9 cellular contexts compared by ENCODE assay signal in genomic region chr9:69120380-69121154, GRCh38. TPM values are rescaled to one million over a fixed set of nuclear protein-coding genes. Genes with fewer than 3 reads are reported as not detected.
DNase-seq lines count a peak whose midpoint lies in the region; FAIRE-seq and TF ChIP-seq lines count a peak whose summit lies in the region.
"Had no signal": no experiment of that assay in that cellular context is flagged by ENCODE, and none has a peak within 500 bp of the region (broad histone marks: within the 10 kb centered on the region; RNA-seq: fewer than 3 reads in every experiment).

No MANE protein-coding gene starts in this region.

- TF ChIP-seq EP300 in tibial nerve (IDR thresholded peaks at IDR 0.05): no peak

- H3K79me2 ChIP-seq in ACC112 (ENCODE audit: control insufficient read depth, insufficient read depth, low read length, unreplicated experiment): no peaks in the 10 kb centered on the region

- H3K4me1 ChIP-seq in ACC112 (ENCODE audit: control insufficient read depth, insufficient read depth, low read length, unreplicated experiment) (peaks cover 10% of the 10 kb centered on the region), tibial nerve (peaks cover 0 to 19% (median 13%) of the 10 kb centered on the region in 4 donors)

- H3K27me3 Mint-ChIP-seq in dendritic cell treated with granulocyte-macrophage colony-stimulating factor and Interleukin-4, amounts not matched to agents 40 ng/mL and 50 ng/mL, for 4 days: peaks cover 28% of the 10 kb centered on the region

- H3K27me3 ChIP-seq in ACC112 (ENCODE audit: insufficient read depth, low read length): no peaks in the 10 kb centered on the region
- no peaks in the 10 kb centered on the region for H3K27me3 ChIP-seq in tibial nerve

- TF ChIP-seq POLR2A in tibial nerve (IDR thresholded peaks at IDR 0.05) (no peak), H54 (IDR thresholded peaks at IDR 0.05; ENCODE audit: low read depth, low read length) (no peak)

- H2AFZ ChIP-seq in ACC112 (ENCODE audit: low read length, unreplicated experiment): peak overlapping the region; percentile 91

- H3K36me3 Mint-ChIP-seq in dendritic cell treated with granulocyte-macrophage colony-stimulating factor and Interleukin-4, amounts not matched to agents 40 ng/mL and 50 ng/mL, for 4 days (ENCODE audit: low read depth): no peaks in the 10 kb centered on the region

- DNase-seq in GM19240 (ENCODE audit: insufficient read length, low spot score) (peak; percentile 16), NCI-H774 (lab: John Stamatoyannopoulos, UW) (peak; percentile 84), lung microvascular endothelial cell (ENCODE audit: low read depth in 2 of 2) (peak; percentile 15 to 41), tibial nerve (ENCODE audit: low spot score in 2 of 2) (no peak), AG20443 (ENCODE audit: low spot score) (no peak), H54 (ENCODE audit: insufficient read length, low spot score) (no peak)

- intact Hi-C loops in dendritic cell treated with granulocyte-macrophage colony-stimulating factor and Interleukin-4, amounts not matched to agents 40 ng/mL and 50 ng/mL, for 4 days (cut with micrococcal nuclease): no loop called here

- H3K9me3 ChIP-seq in tibial nerve: no peaks in the 10 kb centered on the region

- H3K4me3 Mint-ChIP-seq in dendritic cell treated with granulocyte-macrophage colony-stimulating factor and Interleukin-4, amounts not matched to agents 40 ng/mL and 50 ng/mL, for 4 days: peak overlapping the region; percentile 83

- no peak for FAIRE-seq in H54 (lab: Jason Lieb, UNC)
- FAIRE-seq: endometrium had no signal

- no peak for TF ChIP-seq CTCF in tibial nerve (IDR thresholded peaks at IDR 0.05)

- H3K4me1 Mint-ChIP-seq in dendritic cell treated with granulocyte-macrophage colony-stimulating factor and Interleukin-4, amounts not matched to agents 40 ng/mL and 50 ng/mL, for 4 days (ENCODE audit: low read depth): peaks cover 19% of the 10 kb centered on the region

- no peaks in the 10 kb centered on the region for H3K9me3 Mint-ChIP-seq in dendritic cell treated with granulocyte-macrophage colony-stimulating factor and Interleukin-4, amounts not matched to agents 40 ng/mL and 50 ng/mL, for 4 days

- H3K27ac Mint-ChIP-seq in dendritic cell treated with granulocyte-macrophage colony-stimulating factor and Interleukin-4, amounts not matched to agents 40 ng/mL and 50 ng/mL, for 4 days: no peak overlapping the region

- H3K27ac ChIP-seq in ACC112 (ENCODE audit: low read depth, low read length): no peak overlapping the region
- H3K27ac ChIP-seq in tibial nerve: peak overlapping the region; percentile 72 to 88 (median 84)

- H3K4me3 ChIP-seq in ACC112 (ENCODE audit: low read depth, low read length) (peak overlapping the region; percentile 91), tibial nerve (peak overlapping the region; percentile 67 to 93 (median 78))

- H3K36me3 ChIP-seq in ACC112 (ENCODE audit: insufficient read depth, low read length) (no peaks in the 10 kb centered on the region), tibial nerve (no peaks in the 10 kb centered on the region)

- WGBS in tibial nerve, 2 donors: 32 to 34% methylated on average over 27 of the region's 27 CpGs

RNA-seq across cellular contexts. Expression of gene TJP2, which starts 53.5 kb away (rescaled TPM):
- 46.0 and 48.4 TPM in 2 replicates for total RNA-seq in lung microvascular endothelial cell
- total RNA-seq in tibial nerve: 100 to 1,000 TPM; 123 to 207 (median 182) TPM

Comparison
In these comparisons a context has a peak if more than half of its experiments do, and no peak if none do; other contexts are left out.
1. DNase-seq: peak in GM19240 (single experiment), NCI-H774 (single experiment) and lung microvascular endothelial cell (2 of 2); none in tibial nerve (0 of 2), AG20443 (single experiment) and H54 (single experiment).